Comparison of ENCODE assay signal across 8 cellular contexts in the genomic region with DNA sequence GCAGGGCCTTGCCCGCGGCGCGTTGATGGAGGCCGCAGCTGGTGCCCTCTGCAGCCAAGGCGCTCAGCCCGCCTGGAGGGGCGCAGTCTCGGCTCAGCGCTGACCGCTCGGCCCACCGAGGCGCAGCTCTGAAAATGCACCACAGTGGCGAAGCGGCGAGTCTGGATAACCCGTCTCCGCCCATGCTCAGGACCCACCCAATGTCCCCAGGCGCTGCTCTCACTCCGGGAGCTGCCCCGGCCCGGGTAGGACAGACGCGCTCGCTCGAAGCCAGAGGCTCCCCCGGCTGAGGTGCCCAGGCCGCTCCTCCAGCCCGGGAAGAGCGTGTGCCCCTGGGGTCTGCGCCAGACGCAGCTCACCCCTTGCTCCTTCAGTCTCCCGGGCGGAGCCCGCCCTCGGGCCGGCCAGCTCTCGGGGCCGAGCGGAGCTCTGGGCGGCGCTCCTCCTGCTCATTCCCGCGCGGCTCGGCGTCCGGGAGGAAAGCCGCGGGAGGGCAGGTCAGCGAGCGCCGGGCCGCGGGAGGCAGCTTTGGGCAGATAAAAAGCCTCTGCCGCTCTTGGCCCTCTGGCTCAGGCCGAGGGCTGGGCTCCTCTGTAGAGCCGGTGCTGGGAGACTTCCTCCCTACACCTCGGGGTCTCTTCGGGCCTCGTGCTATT. TPM values are rescaled to one million over a fixed set of nuclear protein-coding genes. Genes with fewer than 3 reads are reported as not detected.
DNase-seq lines count a peak whose midpoint lies in the region; ATAC-seq and TF ChIP-seq lines count a peak whose summit lies in the region.

No MANE protein-coding gene starts in this region.

- H3K9me3 ChIP-seq in neural progenitor cell (ENCODE audit: low read depth), result no peaks in the 10 kb centered on the region

- H2AFZ ChIP-seq in neural progenitor cell (replicated peaks), result peak overlapping the region; percentile 67

- peaks cover 16% of the 10 kb centered on the region for H3K4me1 ChIP-seq in neural progenitor cell

- H3K27ac Mint-ChIP-seq in WTC11 (no peak overlapping the region), neural progenitor cell (no peak overlapping the region)

- H3K4me3 ChIP-seq in fibroblast of the aortic adventitia (ENCODE audit: low read depth, low read length) (peak overlapping the region; percentile 61), neural progenitor cell (peak overlapping the region; percentile 55)

- H3K4me1 Mint-ChIP-seq in WTC11, result peaks cover 67% of the 10 kb centered on the region
- H3K4me1 Mint-ChIP-seq in neural progenitor cell, result peaks cover 43% of the 10 kb centered on the region

- CTCF ChIA-PET in WTC11 (lab: Charles Lee), result interaction anchor here (0.9 to 1.3 kb wide), 8 partner anchors 13 to 351 kb away, joined by 3 to 5 read pairs (median 3); no protein-coding TSS in a partner anchor

- no peaks in the 10 kb centered on the region for H3K9me3 Mint-ChIP-seq in WTC11
- no peaks in the 10 kb centered on the region for H3K9me3 Mint-ChIP-seq in neural progenitor cell

- peaks cover 82% of the 10 kb centered on the region for H3K27me3 ChIP-seq in neural progenitor cell

- POLR2A ChIA-PET in WTC11 (lab: Charles Lee), result interaction anchor here (0.5 to 1.2 kb wide), 3 partner anchors 13 to 109 kb away, joined by 3 to 5 read pairs (median 5); a partner anchor contains a TSS

- peak overlapping the region; percentile 77 for H3K4me3 Mint-ChIP-seq in WTC11
- H3K4me3 Mint-ChIP-seq in neural progenitor cell, result peak overlapping the region; percentile 82

- peak overlapping the region; percentile 90 for H3K4me2 ChIP-seq in neural progenitor cell

- peak; percentile 74 for DNase-seq in COLO668 (lab: John Stamatoyannopoulos, UW; ENCODE audit: unreplicated experiment)
- DNase-seq in WTC11 (ENCODE audit: low spot score), result peak; percentile 69
- DNase-seq in fibroblast of the aortic adventitia (ENCODE audit: low read depth), result peak; percentile 33
- peak; percentile 84 for DNase-seq in neural progenitor cell (ENCODE audit: low spot score)
- DNase-seq in epidermal melanocyte (ENCODE audit: insufficient read length, low spot score), result no peak

- H3K27ac ChIP-seq in neural progenitor cell, result no peak overlapping the region

- peaks cover 37% of the 10 kb centered on the region for H3F3A ChIP-seq in neural progenitor cell (ENCODE audit: low read depth)

- H3K9ac ChIP-seq in neural progenitor cell, result no peak overlapping the region

- peaks cover 7% of the 10 kb centered on the region; the same call in 1 of the 2 replicates for H3K36me3 Mint-ChIP-seq in WTC11
- peaks cover 3% of the 10 kb centered on the region for H3K36me3 Mint-ChIP-seq in neural progenitor cell

- H3K36me3 ChIP-seq in neural progenitor cell, result peaks cover 5% of the 10 kb centered on the region

- TF ChIP-seq CTCF in WTC11 (IDR thresholded peaks at IDR 0.05), result no peak
- TF ChIP-seq CTCF in fibroblast of the aortic adventitia (IDR thresholded peaks at IDR 0.05; ENCODE audit: insufficient read depth, low read length), result peak; percentile 19
- peak; percentile 29 for TF ChIP-seq CTCF in neural progenitor cell (IDR thresholded peaks at IDR 0.05)

- H4K20me1 ChIP-seq in neural progenitor cell (ENCODE audit: low read depth), result peaks cover 67% of the 10 kb centered on the region

- ATAC-seq in GM19025 (IDR thresholded peaks at IDR 0.05; ENCODE audit: low read depth, unreplicated experiment), result peak; percentile 47
- peak; percentile 36 for ATAC-seq in HG03565 (IDR thresholded peaks at IDR 0.05; ENCODE audit: unreplicated experiment)
- ATAC-seq in WTC11, result peak; percentile 54
- ATAC-seq in GM21737 (IDR thresholded peaks at IDR 0.05; ENCODE audit: unreplicated experiment), result no peak

- H3K27me3 Mint-ChIP-seq in WTC11 (ENCODE audit: low read depth) (peaks cover 81% of the 10 kb centered on the region), neural progenitor cell (ENCODE audit: insufficient read depth, low read depth) (peaks cover 54% of the 10 kb centered on the region)

- no peaks in the 10 kb centered on the region for H3K79me2 ChIP-seq in neural progenitor cell (ENCODE audit: low read depth)

TF ChIP-seq in WTC11, 78 proteins besides CTCF, POLR2A, EP300 and RAD21:
- TF ChIP-seq, protein P1, sequence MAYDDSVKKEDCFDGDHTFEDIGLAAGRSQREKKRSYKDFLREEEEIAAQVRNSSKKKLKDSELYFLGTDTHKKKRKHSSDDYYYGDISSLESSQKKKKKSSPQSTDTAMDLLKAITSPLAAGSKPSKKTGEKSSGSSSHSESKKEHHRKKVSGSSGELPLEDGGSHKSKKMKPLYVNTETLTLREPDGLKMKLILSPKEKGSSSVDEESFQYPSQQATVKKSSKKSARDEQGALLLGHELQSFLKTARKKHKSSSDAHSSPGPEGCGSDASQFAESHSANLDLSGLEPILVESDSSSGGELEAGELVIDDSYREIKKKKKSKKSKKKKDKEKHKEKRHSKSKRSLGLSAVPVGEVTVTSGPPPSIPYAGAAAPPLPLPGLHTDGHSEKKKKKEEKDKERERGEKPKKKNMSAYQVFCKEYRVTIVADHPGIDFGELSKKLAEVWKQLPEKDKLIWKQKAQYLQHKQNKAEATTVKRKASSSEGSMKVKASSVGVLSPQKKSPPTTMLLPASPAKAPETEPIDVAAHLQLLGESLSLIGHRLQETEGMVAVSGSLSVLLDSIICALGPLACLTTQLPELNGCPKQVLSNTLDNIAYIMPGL (CRISPR knock-in tag; IDR thresholded peaks at IDR 0.05), result peak; percentile 67; the same call in 1 of the 2 replicates
- TF ChIP-seq NFATC4 (CRISPR knock-in tag; IDR thresholded peaks at IDR 0.05) (no peak), RELA (CRISPR knock-in tag; IDR thresholded peaks at IDR 0.05; ENCODE audit: borderline replicate concordance) (0 out of 2 replicates have a peak, but pooled peaks have one; percentile 29), KAT7 (CRISPR knock-in tag; IDR thresholded peaks at IDR 0.05; ENCODE audit: borderline replicate concordance) (0 out of 2 replicates have a peak, but pooled peaks have one; percentile 29), ZNF423 (CRISPR knock-in tag; IDR thresholded peaks at IDR 0.05) (peak; percentile 10)
- TF ChIP-seq, protein P2, sequence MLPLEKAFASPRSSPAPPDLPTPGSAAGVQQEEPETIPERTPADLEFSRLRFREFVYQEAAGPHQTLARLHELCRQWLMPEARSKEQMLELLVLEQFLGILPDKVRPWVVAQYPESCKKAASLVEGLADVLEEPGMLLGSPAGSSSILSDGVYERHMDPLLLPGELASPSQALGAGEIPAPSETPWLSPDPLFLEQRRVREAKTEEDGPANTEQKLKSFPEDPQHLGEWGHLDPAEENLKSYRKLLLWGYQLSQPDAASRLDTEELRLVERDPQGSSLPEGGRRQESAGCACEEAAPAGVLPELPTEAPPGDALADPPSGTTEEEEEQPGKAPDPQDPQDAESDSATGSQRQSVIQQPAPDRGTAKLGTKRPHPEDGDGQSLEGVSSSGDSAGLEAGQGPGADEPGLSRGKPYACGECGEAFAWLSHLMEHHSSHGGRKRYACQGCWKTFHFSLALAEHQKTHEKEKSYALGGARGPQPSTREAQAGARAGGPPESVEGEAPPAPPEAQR (CRISPR knock-in tag; IDR thresholded peaks at IDR 0.05), result no peak
- TF ChIP-seq, protein P3, sequence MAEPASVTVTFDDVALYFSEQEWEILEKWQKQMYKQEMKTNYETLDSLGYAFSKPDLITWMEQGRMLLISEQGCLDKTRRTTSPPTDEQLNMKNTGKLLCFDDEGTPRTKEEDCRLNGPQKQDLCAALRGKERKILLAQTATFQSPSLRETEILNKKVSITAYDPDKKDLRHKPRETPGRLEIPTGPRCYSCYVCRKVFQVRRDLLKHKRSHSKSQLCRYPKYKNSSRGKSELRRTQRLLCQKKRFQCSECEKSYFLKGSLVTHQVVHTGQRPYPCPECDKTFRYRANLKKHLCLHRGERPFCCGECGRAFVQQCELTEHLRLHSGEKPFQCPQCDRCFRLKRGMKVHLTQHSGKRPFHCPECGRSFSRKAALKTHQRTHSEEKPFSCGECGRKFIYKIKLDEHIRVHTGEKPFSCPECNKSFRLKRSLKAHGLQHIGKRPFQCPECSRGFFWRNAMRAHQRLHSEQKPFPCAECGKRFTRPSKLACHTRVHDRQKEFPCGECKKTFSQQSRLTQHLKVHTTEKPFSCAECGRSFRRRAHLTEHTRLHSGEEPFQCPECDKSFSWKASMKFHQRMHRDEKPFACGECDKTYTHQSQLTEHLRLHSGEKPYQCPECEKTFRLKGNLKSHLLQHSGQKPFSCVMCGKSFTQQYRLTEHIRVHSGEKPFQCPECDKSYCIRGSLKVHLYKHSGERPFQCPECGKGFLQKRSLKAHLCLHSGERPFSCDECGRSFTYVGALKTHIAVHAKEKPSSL (CRISPR knock-in tag; conservative IDR thresholded peaks at IDR 0.05), result no peak
- TF ChIP-seq, protein P4, sequence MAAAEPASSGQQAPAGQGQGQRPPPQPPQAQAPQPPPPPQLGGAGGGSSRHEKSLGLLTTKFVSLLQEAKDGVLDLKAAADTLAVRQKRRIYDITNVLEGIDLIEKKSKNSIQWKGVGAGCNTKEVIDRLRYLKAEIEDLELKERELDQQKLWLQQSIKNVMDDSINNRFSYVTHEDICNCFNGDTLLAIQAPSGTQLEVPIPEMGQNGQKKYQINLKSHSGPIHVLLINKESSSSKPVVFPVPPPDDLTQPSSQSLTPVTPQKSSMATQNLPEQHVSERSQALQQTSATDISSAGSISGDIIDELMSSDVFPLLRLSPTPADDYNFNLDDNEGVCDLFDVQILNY (CRISPR knock-in tag; IDR thresholded peaks at IDR 0.05), result peak; percentile 76; the same call in 1 of the 2 replicates

RNA-seq across cellular contexts. Expression of a gene that starts 1.6 kb away (rescaled TPM):
- total RNA-seq in WTC11 (2021), result not detected in 3 replicates
- total RNA-seq in fibroblast of the aortic adventitia (ENCODE audit: low replicate concordance), result not detected in 2 replicates
- 0.09 TPM in 1 of 2 replicates, not detected in the other for total RNA-seq in neural progenitor cell (ENCODE audit: low replicate concordance)
